ENCODE assay signal across 23 cellular contexts in the genomic region with DNA sequence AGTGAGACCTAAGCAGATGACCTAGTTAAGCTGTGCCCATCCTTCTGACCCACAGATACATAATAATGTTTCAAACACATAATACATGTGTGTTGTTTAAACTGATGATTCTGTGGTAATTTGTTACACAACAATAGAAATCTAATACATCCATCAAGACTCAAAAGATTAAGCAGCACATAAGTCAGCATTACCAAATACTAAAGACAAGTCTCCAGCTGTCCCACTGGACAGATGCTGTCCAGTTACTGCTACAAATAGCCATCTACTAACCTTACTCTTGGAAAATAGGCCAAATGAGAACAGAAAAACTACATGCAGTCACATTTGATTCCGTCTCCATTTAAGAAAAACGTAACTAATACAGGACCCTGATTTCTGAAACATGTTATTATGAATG. TPM values are rescaled to one million over a fixed set of nuclear protein-coding genes. Genes with fewer than 3 reads are reported as not detected.
DNase-seq lines count a peak whose midpoint lies in the region; ATAC-seq lines count a peak whose summit lies in the region.
"Had no signal": no experiment of that assay in that cellular context is flagged by ENCODE, and none has a peak within 500 bp of the region (broad histone marks: within the 10 kb centered on the region; RNA-seq: fewer than 3 reads in every experiment).

No MANE protein-coding gene starts in this region.

- H3K36me3 ChIP-seq in CD8-positive, alpha-beta memory T cell (ENCODE audit: insufficient read depth, low read length): peaks cover 51% of the 10 kb centered on the region

- H3K27ac ChIP-seq in CD8-positive, alpha-beta memory T cell (ENCODE audit: low read depth, low read length): no peak overlapping the region
- H3K27ac ChIP-seq: 22Rv1, PC-9, SJCRH30 had no signal

- H3K36me3 Mint-ChIP-seq in activated CD4-positive, alpha-beta T cell treated with anti-CD3 and anti-CD28 coated beads, Interleukin-2, amount 10 ng/mL, durations not matched to agents 7 days and 5 days (ENCODE audit: low read depth): peaks cover 79% of the 10 kb centered on the region
- peaks cover 9 to 84% (median 34%) of the 10 kb centered on the region in 3 donors for H3K36me3 Mint-ChIP-seq in CD8-positive, alpha-beta memory T cell
- peaks cover 52% of the 10 kb centered on the region for H3K36me3 Mint-ChIP-seq in central memory CD8-positive, alpha-beta T cell (ENCODE audit: insufficient read depth)
- H3K36me3 Mint-ChIP-seq in naive thymus-derived CD8-positive, alpha-beta T cell: peaks cover 0 to 84% (median 21%) of the 10 kb centered on the region in 3 donors

- CTCF ChIA-PET in activated CD4-positive, alpha-beta T cell treated with anti-CD3 and anti-CD28 coated beads, Interleukin-2, amount 10 ng/mL, durations not matched to agents 7 days and 5 days (lab: Charles Lee): interaction anchor here (0.7 to 2.6 kb wide), 2 partner anchors 10 kb away, joined by 5 to 11 read pairs; partner anchors contain the start of gene TRMO
- CTCF ChIA-PET in CD8-positive, alpha-beta memory T cell (lab: Charles Lee): interaction anchor here (2.2 to 5.4 kb wide), 2 partner anchors 10 to 11 kb away, joined by 14 to 36 read pairs; partner anchors contain the start of gene TRMO

- H3K4me3 ChIP-seq in CD8-positive, alpha-beta memory T cell (ENCODE audit: low read length): no peak overlapping the region
- H3K4me3 ChIP-seq: PC-9, SJCRH30 had no signal

- H3K27me3 ChIP-seq in CD8-positive, alpha-beta memory T cell (ENCODE audit: insufficient read depth, low read length, poor library complexity, severe bottlenecking): no peaks in the 10 kb centered on the region
- H3K27me3 ChIP-seq: SJCRH30 had no signal

- H3K27ac Mint-ChIP-seq in activated CD4-positive, alpha-beta T cell treated with anti-CD3 and anti-CD28 coated beads, Interleukin-2, amount 10 ng/mL, durations not matched to agents 7 days and 5 days: peak overlapping the region; percentile 37
- H3K27ac Mint-ChIP-seq in CD8-positive, alpha-beta memory T cell: peak overlapping the region; percentile 76 to 95 (median 91)
- H3K27ac Mint-ChIP-seq in central memory CD8-positive, alpha-beta T cell (ENCODE audit: low read depth): peak overlapping the region; percentile 80
- H3K27ac Mint-ChIP-seq in naive thymus-derived CD8-positive, alpha-beta T cell: peak overlapping the region; percentile 43 to 99 (median 84)

- no peak for ATAC-seq in central memory CD8-positive, alpha-beta T cell (replicated peaks; ENCODE audit: extremely low read depth, poor library complexity, severe bottlenecking)
- no peak for ATAC-seq in naive thymus-derived CD8-positive, alpha-beta T cell
- ATAC-seq in GM18517 (IDR thresholded peaks at IDR 0.05; ENCODE audit: unreplicated experiment): no peak
- ATAC-seq in HG02763 (IDR thresholded peaks at IDR 0.05; ENCODE audit: unreplicated experiment): no peak
- ATAC-seq: HCT116, HepG2 had no signal

- no peaks in the 10 kb centered on the region for H3K9me3 ChIP-seq in CD8-positive, alpha-beta memory T cell (ENCODE audit: low read length)
- H3K9me3 ChIP-seq: SJCRH30 had no signal

- H3K27me3 Mint-ChIP-seq in activated CD4-positive, alpha-beta T cell treated with anti-CD3 and anti-CD28 coated beads, Interleukin-2, amount 10 ng/mL, durations not matched to agents 7 days and 5 days: no peaks in the 10 kb centered on the region
- no peaks in the 10 kb centered on the region for H3K27me3 Mint-ChIP-seq in CD8-positive, alpha-beta memory T cell
- H3K27me3 Mint-ChIP-seq in central memory CD8-positive, alpha-beta T cell: no peaks in the 10 kb centered on the region
- no peaks in the 10 kb centered on the region for H3K27me3 Mint-ChIP-seq in naive thymus-derived CD8-positive, alpha-beta T cell

- no peak for DNase-seq in activated CD4-positive, alpha-beta T cell treated with anti-CD3 and anti-CD28 coated beads, Interleukin-2, amount 10 ng/mL, durations not matched to agents 7 days and 5 days
- DNase-seq in activated CD4-positive, alpha-beta T cell treated with anti-CD3 and anti-CD28 coated beads, Interleukin-2, amount 50 U/mL, for 4 hours: no peak
- no peak for DNase-seq in CD8-positive, alpha-beta memory T cell
- no peak for DNase-seq in central memory CD8-positive, alpha-beta T cell (ENCODE audit: low spot score in 2 of 2)
- no peak for DNase-seq in naive thymus-derived CD8-positive, alpha-beta T cell
- DNase-seq in COLO829 (ENCODE audit: low spot score): no peak
- DNase-seq: DMS53, GOT3, KBM-7, MV-4-11, NCI-H1417 treated with DMSO at 0.1 percent for 48 hours, NCI-H187 treated with DMSO at 0.1 percent for 48 hours, NCI-H226, NCI-H524, PC-9, SJCRH30 had no signal

- peaks cover 61% of the 10 kb centered on the region for H3K4me1 ChIP-seq in CD8-positive, alpha-beta memory T cell (ENCODE audit: insufficient read depth, low read length)
- H3K4me1 ChIP-seq: SJCRH30 had no signal

- no peak overlapping the region for H3K4me3 Mint-ChIP-seq in activated CD4-positive, alpha-beta T cell treated with anti-CD3 and anti-CD28 coated beads, Interleukin-2, amount 10 ng/mL, durations not matched to agents 7 days and 5 days
- peak overlapping the region in 2 of 7 donors; percentile 21 to 27 for H3K4me3 Mint-ChIP-seq in CD8-positive, alpha-beta memory T cell
- no peak overlapping the region for H3K4me3 Mint-ChIP-seq in central memory CD8-positive, alpha-beta T cell
- no peak overlapping the region for H3K4me3 Mint-ChIP-seq in naive thymus-derived CD8-positive, alpha-beta T cell
- H3K4me3 Mint-ChIP-seq: CD14-positive monocyte had no signal

- peaks cover 67% of the 10 kb centered on the region for H3K4me1 Mint-ChIP-seq in activated CD4-positive, alpha-beta T cell treated with anti-CD3 and anti-CD28 coated beads, Interleukin-2, amount 10 ng/mL, durations not matched to agents 7 days and 5 days
- H3K4me1 Mint-ChIP-seq in CD8-positive, alpha-beta memory T cell: peaks cover 74 to 92% (median 91%) of the 10 kb centered on the region in 3 donors
- peaks cover 45% of the 10 kb centered on the region for H3K4me1 Mint-ChIP-seq in central memory CD8-positive, alpha-beta T cell
- peaks cover 31 to 85% (median 74%) of the 10 kb centered on the region in 4 donors for H3K4me1 Mint-ChIP-seq in naive thymus-derived CD8-positive, alpha-beta T cell

- no peaks in the 10 kb centered on the region for H3K9me3 Mint-ChIP-seq in activated CD4-positive, alpha-beta T cell treated with anti-CD3 and anti-CD28 coated beads, Interleukin-2, amount 10 ng/mL, durations not matched to agents 7 days and 5 days
- no peaks in the 10 kb centered on the region for H3K9me3 Mint-ChIP-seq in CD8-positive, alpha-beta memory T cell
- H3K9me3 Mint-ChIP-seq in central memory CD8-positive, alpha-beta T cell: no peaks in the 10 kb centered on the region
- H3K9me3 Mint-ChIP-seq in naive thymus-derived CD8-positive, alpha-beta T cell: no peaks in the 10 kb centered on the region
- H3K9me3 Mint-ChIP-seq: CD14-positive monocyte had no signal

- POLR2A ChIA-PET in activated CD4-positive, alpha-beta T cell treated with anti-CD3 and anti-CD28 coated beads, Interleukin-2, amount 10 ng/mL, durations not matched to agents 7 days and 5 days (lab: Charles Lee): no interaction called here
- POLR2A ChIA-PET in CD8-positive, alpha-beta memory T cell (lab: Charles Lee): interaction anchor here (1.2 to 1.3 kb wide), 2 partner anchors 8 to 10 kb away, joined by 5 to 18 read pairs; partner anchors contain the start of gene TRMO
- POLR2A ChIA-PET in naive thymus-derived CD8-positive, alpha-beta T cell (lab: Charles Lee): interaction anchor here (18.1 kb wide), 1 partner anchor 9 kb away, joined by 349 read pairs; the partner anchor contains the start of gene TRMO

RNA-seq across cellular contexts. Expression of gene TRMO, which starts 10.8 kb away (rescaled TPM):
- 10 to 100 TPM; 26.6 to 31.8 TPM for total RNA-seq in activated CD4-positive, alpha-beta T cell treated with anti-CD3 and anti-CD28 coated beads, Interleukin-2, amount 10 ng/mL, durations not matched to agents 7 days and 5 days
- total RNA-seq in CD8-positive, alpha-beta memory T cell: 10 to 100 TPM; 19.1 to 19.2 TPM
- polyA plus RNA-seq in CD8-positive, alpha-beta memory T cell: 19.6 TPM
- 10 to 100 TPM; 40.2 to 51.5 TPM for total RNA-seq in naive thymus-derived CD8-positive, alpha-beta T cell
- 10 to 100 TPM; 11.7 to 18.0 (median 13.8) TPM for polyA plus RNA-seq in naive thymus-derived CD8-positive, alpha-beta T cell

RNA-seq across cellular contexts. Expression of gene HEMGN, which starts 26.4 kb away (rescaled TPM):
- 1 to 10 TPM; 2.2 to 2.9 TPM for total RNA-seq in activated CD4-positive, alpha-beta T cell treated with anti-CD3 and anti-CD28 coated beads, Interleukin-2, amount 10 ng/mL, durations not matched to agents 7 days and 5 days
- total RNA-seq in CD8-positive, alpha-beta memory T cell: under 1 TPM; 0.31 to 0.66 TPM
- 2.8 TPM for polyA plus RNA-seq in CD8-positive, alpha-beta memory T cell
- total RNA-seq in naive thymus-derived CD8-positive, alpha-beta T cell: 1 to 10 TPM; 1.9 to 3.4 TPM
- 10 to 100 TPM in 1 of 3 donors, 1 to 10 TPM in 2; 7.6 to 11.0 (median 8.3) TPM for polyA plus RNA-seq in naive thymus-derived CD8-positive, alpha-beta T cell
- total RNA-seq: HepG2, PC-9, SJCRH30 had no signal
- polyA plus RNA-seq: AG04450, HepG2 had no signal

RNA-seq across cellular contexts. Expression of gene FOXE1, which starts 58.5 kb away (rescaled TPM):
- total RNA-seq in activated CD4-positive, alpha-beta T cell treated with anti-CD3 and anti-CD28 coated beads, Interleukin-2, amount 10 ng/mL, durations not matched to agents 7 days and 5 days: under 1 TPM in 1 of 2 experiments, not detected in 1; 0.05 TPM
- under 1 TPM in 1 of 2 experiments, not detected in 1; 0.07 TPM for total RNA-seq in CD8-positive, alpha-beta memory T cell
- not detected for polyA plus RNA-seq in CD8-positive, alpha-beta memory T cell
- not detected for total RNA-seq in naive thymus-derived CD8-positive, alpha-beta T cell
- polyA plus RNA-seq in naive thymus-derived CD8-positive, alpha-beta T cell: not detected
- total RNA-seq: HepG2, SJCRH30 had no signal
- polyA plus RNA-seq: CD14-positive monocyte, HepG2 had no signal

Comparison
In these comparisons a context has a peak if more than half of its experiments do, and no peak if none do; other contexts are left out.
1. H3K27ac Mint-ChIP-seq: peak in every context shown above with its lines; median percentile 91 in CD8-positive, alpha-beta memory T cell; 84 in naive thymus-derived CD8-positive, alpha-beta T cell; 80 in central memory CD8-positive, alpha-beta T cell; 37 in activated CD4-positive, alpha-beta T cell treated with anti-CD3 and anti-CD28 coated beads, Interleukin-2, amount 10 ng/mL, durations not matched to agents 7 days and 5 days.